Comparison of ENCODE assay signal across 2 cellular contexts in genomic region chr10:48497965-48498770, GRCh38.
TF ChIP-seq lines count a peak whose summit lies in the region.

No MANE protein-coding gene starts in this region.

TF ChIP-seq in SK-N-SH, 30 proteins besides CTCF, POLR2A, EP300 and RAD21:
- TF ChIP-seq NFIC (IDR thresholded peaks at IDR 0.05; ENCODE audit: borderline replicate concordance), result no peak
- TF ChIP-seq MEF2A (IDR thresholded peaks at IDR 0.05; ENCODE audit: borderline replicate concordance, low read depth), result no peak
- no peak for TF ChIP-seq USF1 (IDR thresholded peaks at IDR 0.05; ENCODE audit: borderline replicate concordance, low read depth)

TF ChIP-seq in SK-N-SH treated with all-trans-retinoic acid at 6 μM for 48 hours, 23 proteins besides CTCF, POLR2A, EP300 and RAD21 (continued from another document):
- TF ChIP-seq TOX (CRISPR knock-in tag; IDR thresholded peaks at IDR 0.05; ENCODE audit: borderline replicate concordance), result no peak
- no peak for TF ChIP-seq GLIS3 (CRISPR knock-in tag; IDR thresholded peaks at IDR 0.05)
- no peak for TF ChIP-seq ESRRG (CRISPR knock-in tag; IDR thresholded peaks at IDR 0.05)
- TF ChIP-seq CSRNP3 (CRISPR knock-in tag; IDR thresholded peaks at IDR 0.05), result no peak
- TF ChIP-seq BACH2 (CRISPR knock-in tag; IDR thresholded peaks at IDR 0.05; ENCODE audit: borderline replicate concordance), result no peak
- no peak for TF ChIP-seq ZFP30 (CRISPR knock-in tag; IDR thresholded peaks at IDR 0.05)
- TF ChIP-seq PPARA (CRISPR knock-in tag; IDR thresholded peaks at IDR 0.05; ENCODE audit: borderline replicate concordance), result no peak
- no peak for TF ChIP-seq ZNF8 (CRISPR knock-in tag; IDR thresholded peaks at IDR 0.05)
- TF ChIP-seq POU6F1 (CRISPR knock-in tag; IDR thresholded peaks at IDR 0.05; ENCODE audit: borderline replicate concordance, low read depth), result no peak
- no peak for TF ChIP-seq SNAI2 (CRISPR knock-in tag; IDR thresholded peaks at IDR 0.05)
- no peak for TF ChIP-seq ARNTL (CRISPR knock-in tag; IDR thresholded peaks at IDR 0.05; ENCODE audit: borderline replicate concordance, low read depth)
- no peak for TF ChIP-seq ZNF70 (CRISPR knock-in tag; IDR thresholded peaks at IDR 0.05)
- TF ChIP-seq CREB5 (CRISPR knock-in tag; IDR thresholded peaks at IDR 0.05; ENCODE audit: low read depth), result no peak
- no peak for TF ChIP-seq TCF4 (CRISPR knock-in tag; IDR thresholded peaks at IDR 0.05; ENCODE audit: borderline replicate concordance)
- TF ChIP-seq TSHZ2 (CRISPR knock-in tag; IDR thresholded peaks at IDR 0.05), result no peak
- no peak for TF ChIP-seq PATZ1 (CRISPR knock-in tag; IDR thresholded peaks at IDR 0.05; ENCODE audit: borderline replicate concordance)
